In genomic region chr1:230067441-230067870, GRCh38 we compare ENCODE assay signal across 8 cellular contexts. TPM values are rescaled to one million over a fixed set of nuclear protein-coding genes. Genes with fewer than 3 reads are reported as not detected.
A peak's percentile ranks its signal among the peaks of the same experiment; 100 is the strongest.
DNase-seq lines count a peak whose midpoint lies in the region; ATAC-seq and TF ChIP-seq lines count a peak whose summit lies in the region.

No MANE protein-coding gene starts in this region.

- intact Hi-C loops in mucosa of descending colon (cut with DNase I, micrococcal nuclease): loop anchor here in 1 of 2 donors (5.0 kb wide), 1 partner anchor 460 kb away; no protein-coding TSS in a partner anchor

- H3K9me3 ChIP-seq in AG04450 (ENCODE audit: control insufficient read depth, insufficient read depth, low read length) (peaks cover 2% of the 10 kb centered on the region), SU-DHL-6 (ENCODE audit: insufficient read depth, low read length) (0 out of 2 replicates have a peak, but pooled peaks cover 4% of the 10 kb centered on the region), mucosa of descending colon (no peaks in the 10 kb centered on the region)

- peaks cover 5% of the 10 kb centered on the region for H4K20me1 ChIP-seq in SU-DHL-6 (ENCODE audit: low read depth, low read length)

- TF ChIP-seq CTCF in AG04450 (IDR thresholded peaks at IDR 0.05; ENCODE audit: low read depth, low read length) (no peak), GM13977 (IDR thresholded peaks at IDR 0.05; ENCODE audit: extremely low read depth, insufficient read depth, missing control alignments) (no peak), SU-DHL-6 (IDR thresholded peaks at IDR 0.05; ENCODE audit: insufficient read depth, low read length, poor library complexity, severe bottlenecking) (no peak), endothelial cell (IDR thresholded peaks at IDR 0.05; ENCODE audit: unreplicated experiment) (no peak), mucosa of descending colon (IDR thresholded peaks at IDR 0.05) (no peak), type B pancreatic cell (conservative IDR thresholded peaks at IDR 0.05) (no peak)

- CTCF ChIA-PET in AG04450 (lab: Charles Lee): no interaction called here

- H3K27ac ChIP-seq in AG04450 (ENCODE audit: low read depth, low read length): peak overlapping the region; percentile 54
- H3K27ac ChIP-seq in SU-DHL-6 (ENCODE audit: low read depth, low read length): no peak overlapping the region

- H3K27me3 ChIP-seq in AG04450 (ENCODE audit: control insufficient read depth, insufficient read depth, low read length): no peaks in the 10 kb centered on the region
- no peaks in the 10 kb centered on the region for H3K27me3 ChIP-seq in SU-DHL-6 (ENCODE audit: low read length)

- H3K9me3 Mint-ChIP-seq in endothelial cell (ENCODE audit: unreplicated experiment) (no peaks in the 10 kb centered on the region), type B pancreatic cell (no peaks in the 10 kb centered on the region)

- peaks cover 3% of the 10 kb centered on the region for H3K36me3 Mint-ChIP-seq in endothelial cell (ENCODE audit: low read depth, unreplicated experiment)
- no peaks in the 10 kb centered on the region for H3K36me3 Mint-ChIP-seq in type B pancreatic cell

- peaks cover 9% of the 10 kb centered on the region for H3K27me3 Mint-ChIP-seq in endothelial cell (ENCODE audit: unreplicated experiment)
- peaks cover 8% of the 10 kb centered on the region for H3K27me3 Mint-ChIP-seq in type B pancreatic cell

- H3K27ac Mint-ChIP-seq in endothelial cell (ENCODE audit: unreplicated experiment): no peak overlapping the region
- H3K27ac Mint-ChIP-seq in type B pancreatic cell: no peak overlapping the region

- H3K4me1 ChIP-seq in mucosa of descending colon (ENCODE audit: low read depth): peaks cover 14% of the 10 kb centered on the region

- H3K4me1 Mint-ChIP-seq in endothelial cell (ENCODE audit: unreplicated experiment): peaks cover 13% of the 10 kb centered on the region
- H3K4me1 Mint-ChIP-seq in type B pancreatic cell (ENCODE audit: unreplicated experiment): peaks cover 21% of the 10 kb centered on the region

- peak overlapping the region; percentile 85 for H3K9ac ChIP-seq in SU-DHL-6 (ENCODE audit: low read length)

- H3K4me2 ChIP-seq in SU-DHL-6 (ENCODE audit: low read depth, low read length, poor library complexity, severe bottlenecking): peak overlapping the region; percentile 66

- no peaks in the 10 kb centered on the region for H3K9me2 ChIP-seq in SU-DHL-6 (replicated peaks; ENCODE audit: insufficient read depth, low read length)

- H3K4me3 Mint-ChIP-seq in endothelial cell (ENCODE audit: unreplicated experiment): peak overlapping the region; percentile 91
- H3K4me3 Mint-ChIP-seq in type B pancreatic cell: peak overlapping the region; percentile 91

- DNase-seq in AG04450 (ENCODE audit: low read depth, low spot score) (no peak), GM13977 (ENCODE audit: low spot score) (peak; percentile 60), endothelial cell (ENCODE audit: low spot score) (no peak), mucosa of descending colon (peak in 2 of 3 donors; percentile 67 to 68), type B pancreatic cell (ENCODE audit: extremely low spot score, unreplicated experiment) (no peak), NCI-H1930 (lab: John Stamatoyannopoulos, UW) (no peak)

- peak overlapping the region; percentile 88 for H2AFZ ChIP-seq in SU-DHL-6 (ENCODE audit: low read depth, low read length, severe bottlenecking)

- peaks cover 24% of the 10 kb centered on the region for H3F3A ChIP-seq in SU-DHL-6 (ENCODE audit: insufficient read depth)

- ATAC-seq in HG03064 (IDR thresholded peaks at IDR 0.05; ENCODE audit: low read depth, unreplicated experiment): peak; percentile 18
- ATAC-seq in mucosa of descending colon: peak; percentile 33

- POLR2A ChIA-PET in AG04450 (lab: Yijun Ruan, JAX): interaction anchor here (1.0 kb wide), 3 partner anchors 12 to 86 kb away, joined by 3 read pairs; no protein-coding TSS in a partner anchor

- H3K79me2 ChIP-seq in SU-DHL-6 (ENCODE audit: insufficient read depth, low read length): no peaks in the 10 kb centered on the region; the same call in 1 of the 2 replicates

- H3K4me3 ChIP-seq in AG04450 (ENCODE audit: low read depth, low read length) (peak overlapping the region; percentile 86), SU-DHL-6 (ENCODE audit: insufficient read depth, low read length, poor library complexity, severe bottlenecking) (peak overlapping the region; percentile 90), mucosa of descending colon (peak overlapping the region; percentile 79)

- H3K36me3 ChIP-seq in SU-DHL-6 (ENCODE audit: low read length): no peaks in the 10 kb centered on the region
- H3K36me3 ChIP-seq in mucosa of descending colon (ENCODE audit: low read depth): no peaks in the 10 kb centered on the region

- in situ Hi-C loops in GM13977 (cut with MboI; ENCODE audit: low pct_unique_long_range_greater_than_20kb, low sequenced_read_pairs, unreplicated experiment): no loop called here

RNA-seq across cellular contexts. Expression of gene GALNT2, which starts 0.4 kb away (rescaled TPM):
- 119 and 121 TPM in 2 replicates for polyA plus RNA-seq in AG04450 (2011; rRNA removed)
- 96.5 and 108 TPM in 2 replicates for polyA minus RNA-seq in AG04450 (2011; rRNA and poly(A)+ RNA removed)
- total RNA-seq in endothelial cell (ENCODE audit: unreplicated experiment) (74.8 TPM), mucosa of descending colon (10 to 100 TPM; 29.5 to 59.1 (median 55.2) TPM), type B pancreatic cell (ENCODE audit: low replicate concordance) (39.9 and 66.3 TPM in 2 replicates)

Comparison
In these comparisons a context has a peak if more than half of its experiments do, and no peak if none do; other contexts are left out.
1. DNase-seq: peak in GM13977 (single experiment) and mucosa of descending colon (2 of 3); none in AG04450 (single experiment), endothelial cell (single experiment), type B pancreatic cell (single experiment) and NCI-H1930 (0 of 2).
2. Peak in every context shown above with its lines, with median percentiles within 50 percentile points of each other: H3K4me3 ChIP-seq.